Comparison of ENCODE assay signal across 1 cellular context in the genomic region with DNA sequence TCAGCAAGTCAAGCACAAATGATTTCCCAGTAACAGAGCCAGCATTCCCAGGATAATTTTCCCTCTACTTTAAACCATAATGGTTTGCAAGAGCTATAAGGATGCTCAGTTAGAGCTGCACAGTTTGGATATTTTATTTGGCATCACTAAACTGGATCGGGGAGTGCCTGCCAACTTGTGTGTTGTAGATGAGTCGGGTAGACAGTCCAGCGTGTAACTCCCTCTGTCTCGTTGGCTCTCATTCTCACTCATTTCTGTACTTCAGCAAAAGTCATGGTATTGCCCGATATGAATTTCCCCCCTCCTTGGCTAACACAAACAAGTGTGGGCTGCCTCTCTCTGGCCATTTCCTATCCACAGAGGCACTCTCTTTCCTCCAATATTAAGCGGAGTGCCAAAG.
TF ChIP-seq lines count a peak whose summit lies in the region.

No MANE protein-coding gene starts in this region.

TF ChIP-seq in IMR-90, 13 proteins besides CTCF, POLR2A, EP300 and RAD21:
- TF ChIP-seq, protein P1, sequence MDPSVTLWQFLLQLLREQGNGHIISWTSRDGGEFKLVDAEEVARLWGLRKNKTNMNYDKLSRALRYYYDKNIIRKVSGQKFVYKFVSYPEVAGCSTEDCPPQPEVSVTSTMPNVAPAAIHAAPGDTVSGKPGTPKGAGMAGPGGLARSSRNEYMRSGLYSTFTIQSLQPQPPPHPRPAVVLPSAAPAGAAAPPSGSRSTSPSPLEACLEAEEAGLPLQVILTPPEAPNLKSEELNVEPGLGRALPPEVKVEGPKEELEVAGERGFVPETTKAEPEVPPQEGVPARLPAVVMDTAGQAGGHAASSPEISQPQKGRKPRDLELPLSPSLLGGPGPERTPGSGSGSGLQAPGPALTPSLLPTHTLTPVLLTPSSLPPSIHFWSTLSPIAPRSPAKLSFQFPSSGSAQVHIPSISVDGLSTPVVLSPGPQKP (IDR thresholded peaks at IDR 0.05; ENCODE audit: borderline replicate concordance, low read depth, low read length): no peak
- TF ChIP-seq CEBPB (IDR thresholded peaks at IDR 0.05; ENCODE audit: low read depth, low read length) (no peak), MXI1 (IDR thresholded peaks at IDR 0.05; ENCODE audit: borderline replicate concordance, low read depth, low read length) (no peak), RFX5 (IDR thresholded peaks at IDR 0.05; ENCODE audit: low read depth, low read length) (no peak), MAZ (IDR thresholded peaks at IDR 0.05; ENCODE audit: borderline replicate concordance, low read depth, low read length) (no peak), RCOR1 (IDR thresholded peaks at IDR 0.05; ENCODE audit: insufficient replicate concordance, low read length) (no peak), NFE2L2 (IDR thresholded peaks at IDR 0.05; ENCODE audit: low read depth, low read length) (no peak), BHLHE40 (IDR thresholded peaks at IDR 0.05; ENCODE audit: low read depth, low read length) (no peak), MAFK (IDR thresholded peaks at IDR 0.05; ENCODE audit: low read depth, low read length) (no peak), FOS (IDR thresholded peaks at IDR 0.05; ENCODE audit: low read depth, low read length) (no peak), CHD1 (IDR thresholded peaks at IDR 0.05; ENCODE audit: low read depth, low read length) (no peak), SMC3 (IDR thresholded peaks at IDR 0.05; ENCODE audit: low read depth, low read length) (no peak)
- TF ChIP-seq, protein P2, sequence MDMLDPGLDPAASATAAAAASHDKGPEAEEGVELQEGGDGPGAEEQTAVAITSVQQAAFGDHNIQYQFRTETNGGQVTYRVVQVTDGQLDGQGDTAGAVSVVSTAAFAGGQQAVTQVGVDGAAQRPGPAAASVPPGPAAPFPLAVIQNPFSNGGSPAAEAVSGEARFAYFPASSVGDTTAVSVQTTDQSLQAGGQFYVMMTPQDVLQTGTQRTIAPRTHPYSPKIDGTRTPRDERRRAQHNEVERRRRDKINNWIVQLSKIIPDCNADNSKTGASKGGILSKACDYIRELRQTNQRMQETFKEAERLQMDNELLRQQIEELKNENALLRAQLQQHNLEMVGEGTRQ (IDR thresholded peaks at IDR 0.05; ENCODE audit: low read depth, low read length): no peak
